ENCODE assay signal across 19 cellular contexts in genomic region chrY:12421788-12422124, GRCh38.
DNase-seq lines count a peak whose midpoint lies in the region; ATAC-seq and TF ChIP-seq lines count a peak whose summit lies in the region.
"Had no signal": no experiment of that assay in that cellular context is flagged by ENCODE, and none has a peak within 500 bp of the region (broad histone marks: within the 10 kb centered on the region; RNA-seq: fewer than 3 reads in every experiment).

No MANE protein-coding gene starts in this region.

- H3K36me3 ChIP-seq in BJ (ENCODE audit: control insufficient read depth, insufficient read depth, low read length), result no peaks in the 10 kb centered on the region
- H3K36me3 ChIP-seq in MG63, result no peaks in the 10 kb centered on the region
- H3K36me3 ChIP-seq in trophoblast cell (ENCODE audit: control insufficient read depth in 1 of 2, insufficient read depth in 2 of 2, low read length in 2 of 2), result no peaks in the 10 kb centered on the region
- H3K36me3 ChIP-seq: cardiac muscle cell, HAP-1 had no signal

- no peak overlapping the region for H2AK5ac ChIP-seq in trophoblast cell (ENCODE audit: low read length)

- H3K9ac ChIP-seq in trophoblast cell (ENCODE audit: low read length), result no peak overlapping the region

- peak overlapping the region; percentile 54 for H3K4me2 ChIP-seq in trophoblast cell (ENCODE audit: low read length)
- H3K4me2 ChIP-seq: hepatocyte had no signal

- H4K12ac ChIP-seq in trophoblast cell (ENCODE audit: low read depth, low read length), result no peak overlapping the region

- H2BK5ac ChIP-seq in trophoblast cell (ENCODE audit: low read depth, low read length, poor library complexity), result no peak overlapping the region

- H3K9me3 ChIP-seq in MG63 (no peaks in the 10 kb centered on the region), trophoblast cell (ENCODE audit: insufficient read depth, low read depth, low read length) (peaks cover 1% of the 10 kb centered on the region)
- H3K9me3 ChIP-seq: HAP-1 had no signal

- TF ChIP-seq CTCF in BJ (IDR thresholded peaks at IDR 0.05; ENCODE audit: insufficient read depth, low read depth, low read length) (no peak), foreskin fibroblast (IDR thresholded peaks at IDR 0.05; ENCODE audit: low read depth, low read length) (no peak)

- WGBS in trophoblast cell (ENCODE audit: extremely low coverage, insufficient coverage, insufficient read length), result no CpG with 5 or more reads among the region's 18 CpGs

- H2AFZ ChIP-seq in trophoblast cell (ENCODE audit: insufficient read depth, low read length, poor library complexity), result no peak overlapping the region
- H2AFZ ChIP-seq: hepatocyte had no signal

- DNase-seq in BJ (ENCODE audit: low read depth) (no peak), MG63 (no peak), foreskin fibroblast (no peak), trophoblast cell (no peak), A172 (ENCODE audit: low spot score) (no peak)
- no peak for DNase-seq in stimulated activated naive CD4-positive, alpha-beta T cell treated with Interleukin-2 at 50 U/mL for 16 hours (lab: John Stamatoyannopoulos, UW)
- DNase-seq: activated effector memory CD4-positive, alpha-beta T cell treated with Interleukin-2 at 50 U/mL for 16 hours; amniotic stem cell; dermis blood vessel endothelial cell; DMS153; KG1; naive B cell; NCI-H1694 treated with DMSO at 0.1 percent for 48 hours; NCI-H69 had no signal

- no peak overlapping the region for H3K4ac ChIP-seq in trophoblast cell (ENCODE audit: low read depth, low read length)

- ATAC-seq in GM19452 (IDR thresholded peaks at IDR 0.05; ENCODE audit: unreplicated experiment), result no peak
- ATAC-seq: SK-N-SH treated with all-trans-retinoic acid at 6 μM for 48 hours had no signal

- H3K79me2 ChIP-seq in trophoblast cell (ENCODE audit: control insufficient read depth, insufficient read depth, low read length, poor library complexity), result no peaks in the 10 kb centered on the region
- H3K79me2 ChIP-seq: hepatocyte had no signal

- H4K91ac ChIP-seq in trophoblast cell (ENCODE audit: low read depth, low read length), result no peak overlapping the region

- H3K23ac ChIP-seq in trophoblast cell (ENCODE audit: low read length), result no peak overlapping the region

- CTCF ChIA-PET in BJ (lab: Yijun Ruan, JAX), result no interaction called here

- POLR2A ChIA-PET in BJ (lab: Charles Lee), result no interaction called here

- H3K4me1 ChIP-seq in trophoblast cell (ENCODE audit: control insufficient read depth in 1 of 2, insufficient read depth in 2 of 2, low read length in 2 of 2), result no peaks in the 10 kb centered on the region
- H3K4me1 ChIP-seq: HAP-1 had no signal

- H3K4me3 ChIP-seq in BJ (ENCODE audit: low read depth, low read length) (peak overlapping the region; percentile 40), MG63 (peak overlapping the region; percentile 38), foreskin fibroblast (ENCODE audit: low read depth in 1 of 2, low read length in 2 of 2) (peak overlapping the region; percentile 46 to 54), trophoblast cell (ENCODE audit: low read depth, low read length) (no peak overlapping the region)
- H3K4me3 ChIP-seq: cardiac muscle cell, HAP-1, hepatocyte had no signal

- H3K79me1 ChIP-seq in trophoblast cell (ENCODE audit: low read length), result no peaks in the 10 kb centered on the region

- H3K27me3 ChIP-seq in BJ (ENCODE audit: control insufficient read depth, insufficient read depth, low read length), result no peaks in the 10 kb centered on the region
- H3K27me3 ChIP-seq in MG63, result no peaks in the 10 kb centered on the region
- no peaks in the 10 kb centered on the region for H3K27me3 ChIP-seq in trophoblast cell (ENCODE audit: insufficient read depth, low read length)
- H3K27me3 ChIP-seq: cardiac muscle cell, hepatocyte had no signal

- no peak overlapping the region for H4K8ac ChIP-seq in trophoblast cell (ENCODE audit: low read depth, low read length)

- no peak overlapping the region for H3K18ac ChIP-seq in trophoblast cell (ENCODE audit: low read length)

- no peak overlapping the region for H3K14ac ChIP-seq in trophoblast cell (ENCODE audit: low read length)

- no peak overlapping the region for H3K27ac ChIP-seq in trophoblast cell (ENCODE audit: low read depth, low read length)
- H3K27ac ChIP-seq: cardiac muscle cell, hepatocyte had no signal

- H2BK12ac ChIP-seq in trophoblast cell (ENCODE audit: low read length), result no peak overlapping the region

- H2BK120ac ChIP-seq in trophoblast cell (ENCODE audit: insufficient read depth, low read length, poor library complexity), result no peak overlapping the region
